ENCODE assay signal across 16 cellular contexts in the genomic region with DNA sequence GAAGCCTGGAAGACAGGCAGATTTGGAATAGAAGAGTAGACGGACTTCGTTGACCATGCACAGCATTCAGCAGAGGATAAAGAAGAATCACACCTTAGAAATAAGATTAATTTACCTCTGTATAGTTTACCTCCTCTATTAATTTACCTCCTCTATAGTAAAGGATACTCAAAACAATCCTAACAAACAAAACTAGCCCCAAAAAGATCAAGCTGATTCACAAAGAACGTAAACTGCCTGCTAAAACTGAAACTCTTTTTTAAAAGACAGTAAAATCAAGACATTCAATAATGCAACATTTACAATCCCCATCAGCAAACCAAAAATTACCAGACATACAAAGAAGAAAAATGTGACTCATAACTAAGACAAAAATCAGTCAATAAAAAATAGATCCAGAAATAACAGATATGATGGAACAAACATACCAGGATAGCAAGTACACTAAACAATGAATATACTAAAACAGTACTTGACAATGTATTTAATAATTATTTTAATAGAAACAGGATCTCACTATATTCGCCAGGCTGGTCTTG.
DNase-seq lines count a peak whose midpoint lies in the region; ATAC-seq lines count a peak whose summit lies in the region.
"Had no signal": no experiment of that assay in that cellular context is flagged by ENCODE, and none has a peak within 500 bp of the region (broad histone marks: within the 10 kb centered on the region; RNA-seq: fewer than 3 reads in every experiment).

No MANE protein-coding gene starts in this region.

- H3K4me3 Mint-ChIP-seq in activated CD4-positive, alpha-beta T cell treated with anti-CD3 and anti-CD28 coated beads, Interleukin-2, amount 10 ng/mL, durations not matched to agents 24 days and 14 days, result no peak overlapping the region
- peak overlapping the region in 1 of 2 donors; percentile 68 for H3K4me3 Mint-ChIP-seq in activated T-cell treated with anti-CD3 and anti-CD28 coated beads, Interleukin-2, amount 50 U/mL, for 72 hours
- H3K4me3 Mint-ChIP-seq in activated T-helper 2 cell treated with anti-CD3 and anti-CD28 coated beads, Interferon-gamma antibody, Interleukin-2, Interleukin-4, amounts not matched to agents 10 μg/mL and 5 μg/mL and 100 μg/mL, durations not matched to agents 14 hours and 24 hours and 36 hours (ENCODE audit: low read depth), result no peak overlapping the region
- H3K4me3 Mint-ChIP-seq: B cell; CD8-positive, alpha-beta T cell had no signal

- peaks cover 3% of the 10 kb centered on the region for H3K9me3 Mint-ChIP-seq in activated CD4-positive, alpha-beta T cell treated with anti-CD3 and anti-CD28 coated beads, Interleukin-2, amount 10 ng/mL, durations not matched to agents 24 days and 14 days
- no peaks in the 10 kb centered on the region for H3K9me3 Mint-ChIP-seq in activated T-cell treated with anti-CD3 and anti-CD28 coated beads, Interleukin-2, amount 50 U/mL, for 72 hours
- H3K9me3 Mint-ChIP-seq in activated T-helper 2 cell treated with anti-CD3 and anti-CD28 coated beads, Interferon-gamma antibody, Interleukin-2, Interleukin-4, amounts not matched to agents 10 μg/mL and 5 μg/mL and 100 μg/mL, durations not matched to agents 14 hours and 24 hours and 36 hours, result peaks cover 37% of the 10 kb centered on the region

- ATAC-seq in activated T-cell treated with anti-CD3 and anti-CD28 coated beads, Interleukin-2, amount 50 U/mL, for 72 hours (replicated peaks in 1 of 2), result peak; percentile 36 to 81
- ATAC-seq in Right ventricle myocardium inferior, result no peak
- ATAC-seq: CD8-positive, alpha-beta T cell; GM12878 had no signal

- H3K36me3 Mint-ChIP-seq in activated CD4-positive, alpha-beta T cell treated with anti-CD3 and anti-CD28 coated beads, Interleukin-2, amount 10 ng/mL, durations not matched to agents 24 days and 14 days (ENCODE audit: low read depth), result peaks cover 11% of the 10 kb centered on the region
- H3K36me3 Mint-ChIP-seq in activated T-cell treated with anti-CD3 and anti-CD28 coated beads, Interleukin-2, amount 50 U/mL, for 72 hours (ENCODE audit: insufficient read depth in 2 of 2), result peaks cover 3 to 6% of the 10 kb centered on the region in 2 donors
- H3K36me3 Mint-ChIP-seq in activated T-helper 2 cell treated with anti-CD3 and anti-CD28 coated beads, Interferon-gamma antibody, Interleukin-2, Interleukin-4, amounts not matched to agents 10 μg/mL and 5 μg/mL and 100 μg/mL, durations not matched to agents 14 hours and 24 hours and 36 hours (ENCODE audit: low read depth), result peaks cover 50% of the 10 kb centered on the region

- H3K4me1 Mint-ChIP-seq in activated CD4-positive, alpha-beta T cell treated with anti-CD3 and anti-CD28 coated beads, Interleukin-2, amount 10 ng/mL, durations not matched to agents 24 days and 14 days, result peaks cover 9% of the 10 kb centered on the region
- peaks cover 23% of the 10 kb centered on the region for H3K4me1 Mint-ChIP-seq in activated T-cell treated with anti-CD3 and anti-CD28 coated beads, Interleukin-2, amount 50 U/mL, for 72 hours (ENCODE audit: low read depth)
- peaks cover 21% of the 10 kb centered on the region for H3K4me1 Mint-ChIP-seq in activated T-helper 2 cell treated with anti-CD3 and anti-CD28 coated beads, Interferon-gamma antibody, Interleukin-2, Interleukin-4, amounts not matched to agents 10 μg/mL and 5 μg/mL and 100 μg/mL, durations not matched to agents 14 hours and 24 hours and 36 hours (ENCODE audit: low read depth)

- DNase-seq in activated CD4-positive, alpha-beta T cell treated with anti-CD3 and anti-CD28 coated beads, Interleukin-2, amount 10 ng/mL, durations not matched to agents 24 days and 14 days, result no peak
- DNase-seq in activated CD4-positive, alpha-beta T cell treated with anti-CD3 and anti-CD28 coated beads, Interleukin-2, amount 50 U/mL, for 4 hours, result no peak
- DNase-seq in activated T-cell treated with anti-CD3 and anti-CD28 coated beads, Interleukin-2, amount 50 U/mL, for 72 hours, result no peak
- DNase-seq in activated T-cell treated with anti-CD3 and anti-CD28 coated beads, Interleukin-2, amount 50 U/mL, for 48 hours, result no peak
- no peak for DNase-seq in activated T-helper 2 cell treated with anti-CD3 and anti-CD28 coated beads, Interferon-gamma antibody, Interleukin-2, Interleukin-4, amounts not matched to agents 10 μg/mL and 5 μg/mL and 100 μg/mL, durations not matched to agents 14 hours and 24 hours and 36 hours (ENCODE audit: low spot score)
- DNase-seq in Right ventricle myocardium inferior (ENCODE audit: missing footprints) (no peak), D341Med (ENCODE audit: low spot score) (no peak)
- DNase-seq: 8988T; Calu3; CD8-positive, alpha-beta T cell; DMS 273 treated with DMSO at 0.1 percent for 48 hours; DMS53; DND-41; EL had no signal

- intact Hi-C loops in activated CD4-positive, alpha-beta T cell treated with anti-CD3 and anti-CD28 coated beads, Interleukin-2, amount 10 ng/mL, durations not matched to agents 24 days and 14 days (cut with micrococcal nuclease), result no loop called here
- intact Hi-C loops in activated T-helper 2 cell treated with anti-CD3 and anti-CD28 coated beads, Interferon-gamma antibody, Interleukin-2, Interleukin-4, amounts not matched to agents 10 μg/mL and 5 μg/mL and 100 μg/mL, durations not matched to agents 14 hours and 24 hours and 36 hours (cut with micrococcal nuclease), result loop anchor here (2.0 kb wide), 1 partner anchor 17 kb away; no protein-coding TSS in a partner anchor
- intact Hi-C loops in Right ventricle myocardium inferior (cut with DNase I), result no loop called here

- peak overlapping the region; percentile 1 for H3K27ac Mint-ChIP-seq in activated CD4-positive, alpha-beta T cell treated with anti-CD3 and anti-CD28 coated beads, Interleukin-2, amount 10 ng/mL, durations not matched to agents 24 days and 14 days
- H3K27ac Mint-ChIP-seq in activated T-cell treated with anti-CD3 and anti-CD28 coated beads, Interleukin-2, amount 50 U/mL, for 72 hours, result peak overlapping the region; percentile 0
- H3K27ac Mint-ChIP-seq in activated T-helper 2 cell treated with anti-CD3 and anti-CD28 coated beads, Interferon-gamma antibody, Interleukin-2, Interleukin-4, amounts not matched to agents 10 μg/mL and 5 μg/mL and 100 μg/mL, durations not matched to agents 14 hours and 24 hours and 36 hours, result peak overlapping the region; percentile 16
- H3K27ac Mint-ChIP-seq: B cell; CD8-positive, alpha-beta T cell had no signal

- no peaks in the 10 kb centered on the region for H3K27me3 Mint-ChIP-seq in activated CD4-positive, alpha-beta T cell treated with anti-CD3 and anti-CD28 coated beads, Interleukin-2, amount 10 ng/mL, durations not matched to agents 24 days and 14 days
- H3K27me3 Mint-ChIP-seq in activated T-cell treated with anti-CD3 and anti-CD28 coated beads, Interleukin-2, amount 50 U/mL, for 72 hours (ENCODE audit: low read depth), result no peaks in the 10 kb centered on the region
- no peaks in the 10 kb centered on the region for H3K27me3 Mint-ChIP-seq in activated T-helper 2 cell treated with anti-CD3 and anti-CD28 coated beads, Interferon-gamma antibody, Interleukin-2, Interleukin-4, amounts not matched to agents 10 μg/mL and 5 μg/mL and 100 μg/mL, durations not matched to agents 14 hours and 24 hours and 36 hours (ENCODE audit: low read depth)
- H3K27me3 Mint-ChIP-seq: B cell had no signal
